Comparison of ENCODE assay signal across 13 cellular contexts in genomic region chr6:31113861-31114539, GRCh38. TPM values are rescaled to one million over a fixed set of nuclear protein-coding genes. Genes with fewer than 3 reads are reported as not detected.
A peak's percentile ranks its signal among the peaks of the same experiment; 100 is the strongest.
DNase-seq lines count a peak whose midpoint lies in the region; ATAC-seq and TF ChIP-seq lines count a peak whose summit lies in the region.
"Had no signal": no experiment of that assay in that cellular context is flagged by ENCODE, and none has a peak within 500 bp of the region (broad histone marks: within the 10 kb centered on the region; RNA-seq: fewer than 3 reads in every experiment).

No MANE protein-coding gene starts in this region.

- H3K4me3 ChIP-seq in AG04449 (ENCODE audit: low read depth, low read length), result no peak overlapping the region
- no peak overlapping the region; a peak in 1 of 4 replicates for H3K4me3 ChIP-seq in Panc1 (ENCODE audit: low read depth in 2 of 2, low read length in 2 of 2)
- no peak overlapping the region for H3K4me3 ChIP-seq in esophagus squamous epithelium
- H3K4me3 ChIP-seq in parathyroid adenoma (ENCODE audit: low read depth, low read length), result no peak overlapping the region
- H3K4me3 ChIP-seq: BLaER1 had no signal

- H3K79me2 ChIP-seq in parathyroid adenoma, result peaks cover under 1% of the 10 kb centered on the region

- no TSS peak for BruUV-seq in Panc1 (replicated peaks; lab: Mats Ljungman, UMichigan)

- CTCF ChIA-PET in AG04449 (lab: Yijun Ruan, JAX), result interaction anchor here (0.7 to 11.8 kb wide), 11 partner anchors 13 to 286 kb away, joined by 3 to 162 read pairs (median 8); partner anchors contain the start of gene VARS2
- CTCF ChIA-PET in Panc1 (lab: Charles Lee), result no interaction called here

- in situ Hi-C loops in Panc1 (cut with HindIII; ENCODE audit: low pct_unique_long_range_greater_than_20kb, low sequenced_read_pairs), result no loop called here

- peak; percentile 9 for DNase-seq in AG04449 (ENCODE audit: low read depth, low spot score)
- no peak for DNase-seq in Panc1 (ENCODE audit: low read depth, low spot score)
- DNase-seq in esophagus squamous epithelium (lab: John Stamatoyannopoulos, UW), result no peak
- no peak for DNase-seq in midbrain (lab: John Stamatoyannopoulos, UW)
- DNase-seq in activated CD4-positive, CD25-positive, alpha-beta regulatory T cell treated with anti-CD3 and anti-CD28 coated beads, Interleukin-2, amount 50 U/mL, for 72 hours, result no peak
- DNase-seq: NCI-H524; stimulated activated CD4-positive, alpha-beta T cell treated with anti-CD3 and anti-CD28 coated beads, Interleukin-4, amount 100 ng/mL, for 1 hour had no signal

- H3K36me3 ChIP-seq in Panc1 (ENCODE audit: control insufficient read depth, insufficient read depth, low read length) (no peaks in the 10 kb centered on the region), esophagus squamous epithelium (no peaks in the 10 kb centered on the region), parathyroid adenoma (ENCODE audit: control insufficient read depth, insufficient read depth, low read length) (no peaks in the 10 kb centered on the region)
- H3K36me3 ChIP-seq: BLaER1 had no signal

- ATAC-seq in Panc1, result peak; percentile 3; the same call in 1 of the 2 replicates
- no peak for ATAC-seq in GM19328 (IDR thresholded peaks at IDR 0.05; ENCODE audit: unreplicated experiment)
- no peak for ATAC-seq in GM21423 (IDR thresholded peaks at IDR 0.05; ENCODE audit: unreplicated experiment)

- TF ChIP-seq CTCF in AG04449 (IDR thresholded peaks at IDR 0.05; ENCODE audit: insufficient read depth, low read length, missing control alignments), result no peak
- no peak for TF ChIP-seq CTCF in Panc1 (IDR thresholded peaks at IDR 0.05)
- no peak for TF ChIP-seq CTCF in esophagus squamous epithelium (IDR thresholded peaks at IDR 0.05)
- TF ChIP-seq CTCF in parathyroid adenoma (IDR thresholded peaks at IDR 0.05), result no peak

- H3K4me2 ChIP-seq in parathyroid adenoma (ENCODE audit: low read length), result no peak overlapping the region
- H3K4me2 ChIP-seq: BLaER1 had no signal

- no peaks in the 10 kb centered on the region; the same call in 1 of the 2 replicates for H3K27me3 ChIP-seq in Panc1 (ENCODE audit: control insufficient read depth, insufficient read depth, low read length)
- H3K27me3 ChIP-seq in esophagus squamous epithelium, result peaks cover 0 to 19% (median 0%) of the 10 kb centered on the region in 4 donors
- no peaks in the 10 kb centered on the region for H3K27me3 ChIP-seq in parathyroid adenoma (ENCODE audit: control insufficient read depth, insufficient read depth, low read length)
- H3K27me3 ChIP-seq: BLaER1 had no signal

- H3K9me3 ChIP-seq in Panc1 (ENCODE audit: control insufficient read depth, insufficient read depth, low read depth, low read length), result no peaks in the 10 kb centered on the region
- no peaks in the 10 kb centered on the region for H3K9me3 ChIP-seq in esophagus squamous epithelium
- H3K9me3 ChIP-seq in parathyroid adenoma (ENCODE audit: control insufficient read depth, low read length), result no peaks in the 10 kb centered on the region
- H3K9me3 ChIP-seq: BLaER1 had no signal

- POLR2A ChIA-PET in AG04449 (lab: Yijun Ruan, JAX), result interaction anchor here (0.6 kb wide), 1 partner anchor 716 kb away, joined by 3 read pairs; no protein-coding TSS in a partner anchor
- POLR2A ChIA-PET in Panc1 (lab: Charles Lee), result no interaction called here

- no peak for TF ChIP-seq POLR2A in esophagus squamous epithelium (IDR thresholded peaks at IDR 0.05)

- WGBS in esophagus squamous epithelium, 2 donors, result 53 to 66% methylated on average over 3 to 5 of the region's 7 CpGs

- peak overlapping the region; percentile 78 for H2AFZ ChIP-seq in parathyroid adenoma

- H3K27ac ChIP-seq in Panc1 (ENCODE audit: low read length) (peak overlapping the region; percentile 67), esophagus squamous epithelium (peak overlapping the region in 3 of 4 donors; percentile 78 to 83 (median 83)), parathyroid adenoma (peak overlapping the region; percentile 85)
- H3K27ac ChIP-seq: BLaER1 had no signal

- no peak overlapping the region for H3K9ac ChIP-seq in parathyroid adenoma
- H3K9ac ChIP-seq: BLaER1 had no signal

- intact Hi-C loops in Panc1 (cut with micrococcal nuclease; ENCODE audit: unreplicated experiment) (no loop called here), esophagus squamous epithelium (cut with DNase I) (no loop called here)

- peaks cover 22% of the 10 kb centered on the region for H3K4me1 ChIP-seq in Panc1 (ENCODE audit: control insufficient read depth, insufficient read depth, low read length)
- H3K4me1 ChIP-seq in esophagus squamous epithelium, result peaks cover 12 to 52% (median 22%) of the 10 kb centered on the region in 3 donors
- H3K4me1 ChIP-seq in parathyroid adenoma, result peaks cover 28% of the 10 kb centered on the region
- H3K4me1 ChIP-seq: BLaER1 had no signal

RNA-seq across cellular contexts. Expression of gene PSORS1C1, which starts 0.6 kb away (rescaled TPM):
- total RNA-seq in Panc1 (2021; ENCODE audit: unreplicated experiment) (2.9 TPM), esophagus squamous epithelium (1 to 10 TPM in 3 of 4 donors, under 1 TPM in 1; 0.06 to 2.7 (median 1.2) TPM)
- polyA plus RNA-seq in Panc1 (2012; ENCODE audit: insufficient read length), result 2.3 TPM

RNA-seq across cellular contexts. Expression of gene C6orf15, which starts 1.6 kb away (rescaled TPM):
- not detected for total RNA-seq in Panc1 (2021; ENCODE audit: unreplicated experiment)
- not detected for polyA plus RNA-seq in Panc1 (2012; ENCODE audit: insufficient read length)
- 1 to 10 TPM in 1 of 4 donors, not detected in 3; 1.6 TPM for total RNA-seq in esophagus squamous epithelium
- total RNA-seq: HepG2, liver had no signal
- polyA plus RNA-seq: HepG2, liver had no signal

RNA-seq across cellular contexts. Expression of gene CDSN, which starts 6.2 kb away (rescaled TPM):
- total RNA-seq in Panc1 (2021; ENCODE audit: unreplicated experiment) (not detected), esophagus squamous epithelium (under 1 TPM in 1 of 4 donors, not detected in 3; 0.13 TPM)
- not detected for polyA plus RNA-seq in Panc1 (2012; ENCODE audit: insufficient read length)
- total RNA-seq: HepG2, liver had no signal
- polyA plus RNA-seq: HepG2, liver had no signal

RNA-seq across cellular contexts. Expression of gene PSORS1C2, which starts 24.9 kb away (rescaled TPM):
- total RNA-seq in Panc1 (2021; ENCODE audit: unreplicated experiment) (not detected), esophagus squamous epithelium (under 1 TPM in 1 of 4 donors, not detected in 3; 0.91 TPM)
- 0.19 TPM for polyA plus RNA-seq in Panc1 (2012; ENCODE audit: insufficient read length)
- total RNA-seq: HepG2, liver had no signal
- polyA plus RNA-seq: HepG2, liver had no signal

RNA-seq across cellular contexts. Expression of gene CCHCR1, which starts 43.6 kb away (rescaled TPM):
- total RNA-seq in Panc1 (2021; ENCODE audit: unreplicated experiment), result 37.1 TPM
- polyA plus RNA-seq in Panc1 (2012; ENCODE audit: insufficient read length), result 35.5 TPM
- 10 to 100 TPM; 11.9 to 21.1 (median 16.2) TPM for total RNA-seq in esophagus squamous epithelium
